Comparison of ENCODE assay signal across 18 cellular contexts in genomic region chr4:53128959-53129358, GRCh38.
A peak's percentile ranks its signal among the peaks of the same experiment; 100 is the strongest.
DNase-seq lines count a peak whose midpoint lies in the region; ATAC-seq, FAIRE-seq and TF ChIP-seq lines count a peak whose summit lies in the region.
"Had no signal": no experiment of that assay in that cellular context is flagged by ENCODE, and none has a peak within 500 bp of the region (broad histone marks: within the 10 kb centered on the region; RNA-seq: fewer than 3 reads in every experiment).

No MANE protein-coding gene starts in this region.

- H2AFZ ChIP-seq in endothelial cell of umbilical vein (ENCODE audit: low read depth, low read length): no peak overlapping the region
- H2AFZ ChIP-seq in OCI-LY7 (ENCODE audit: low read length): no peak overlapping the region
- H2AFZ ChIP-seq: parathyroid adenoma had no signal

- H3K9me3 ChIP-seq in endothelial cell of umbilical vein (replicated peaks; ENCODE audit: control insufficient read depth, insufficient read depth, low read length): no peaks in the 10 kb centered on the region
- no peaks in the 10 kb centered on the region for H3K9me3 ChIP-seq in OCI-LY7 (ENCODE audit: low read length)

- FAIRE-seq in endothelial cell of umbilical vein (lab: Jason Lieb, UNC) (peak; percentile 69), GM19239 (lab: Jason Lieb, UNC) (no peak)
- FAIRE-seq: H1 had no signal

- dilution Hi-C loops in endothelial cell of umbilical vein (cut with MboI; ENCODE audit: extremely low pct_ligation_motif_present, low sequenced_read_pairs): no loop called here

- H3K27me3 ChIP-seq in endothelial cell of umbilical vein (ENCODE audit: control insufficient read depth in 2 of 2, insufficient read depth in 2 of 2, low read length in 2 of 2): no peaks in the 10 kb centered on the region
- H3K27me3 ChIP-seq: brain microvascular endothelial cell had no signal

- intact Hi-C loops in endothelial cell of umbilical vein (cut with micrococcal nuclease): loop anchor here (2.0 kb wide), 1 partner anchor 28 kb away; no protein-coding TSS in a partner anchor
- intact Hi-C loops in head of caudate nucleus (cut with DNase I): no loop called here
- intact Hi-C loops in OCI-LY7 (cut with micrococcal nuclease; ENCODE audit: unreplicated experiment): no loop called here

- no peak overlapping the region for H3K27ac ChIP-seq in endothelial cell of umbilical vein (ENCODE audit: insufficient read depth, low read depth, low read length)
- H3K27ac ChIP-seq in OCI-LY7 (ENCODE audit: low read depth, low read length, poor library complexity, severe bottlenecking): no peak overlapping the region
- H3K27ac ChIP-seq: brain microvascular endothelial cell, parathyroid adenoma had no signal

- no TSS peak for BruUV-seq in endothelial cell of umbilical vein (replicated peaks; lab: Mats Ljungman, UMichigan)
- BruUV-seq in OCI-LY7 (replicated peaks; lab: Mats Ljungman, UMichigan): no TSS peak

- no peaks in the 10 kb centered on the region for H3K79me2 ChIP-seq in endothelial cell of umbilical vein (ENCODE audit: control insufficient read depth, insufficient read depth, low read length)
- H3K79me2 ChIP-seq in OCI-LY7 (ENCODE audit: insufficient read depth, low read depth, low read length): no peaks in the 10 kb centered on the region
- H3K79me2 ChIP-seq: parathyroid adenoma had no signal

- H3K36me3 ChIP-seq in endothelial cell of umbilical vein (ENCODE audit: control insufficient read depth in 2 of 2, extremely low read depth in 1 of 2, insufficient read depth in 2 of 2, low read length in 2 of 2) (no peaks in the 10 kb centered on the region), OCI-LY7 (ENCODE audit: insufficient read depth, low read length) (no peaks in the 10 kb centered on the region)
- H3K36me3 ChIP-seq: brain microvascular endothelial cell had no signal

- H3K4me1 ChIP-seq in endothelial cell of umbilical vein (ENCODE audit: control insufficient read depth, extremely low read depth, insufficient read depth, low read length) (peaks cover 10% of the 10 kb centered on the region), OCI-LY7 (ENCODE audit: insufficient read depth, low read length, poor library complexity, severe bottlenecking) (no peaks in the 10 kb centered on the region)
- H3K4me1 ChIP-seq: parathyroid adenoma had no signal

- CTCF ChIA-PET in endothelial cell of umbilical vein (lab: Charles Lee) (no interaction called here), OCI-LY7 (lab: Charles Lee; ENCODE audit: unreplicated experiment) (no interaction called here)

- POLR2A ChIA-PET in endothelial cell of umbilical vein (lab: Charles Lee): no interaction called here
- POLR2A ChIA-PET in OCI-LY7 (lab: Charles Lee): no interaction called here

- no peaks in the 10 kb centered on the region for H3K9me2 ChIP-seq in OCI-LY7 (ENCODE audit: insufficient read depth, low read length)

- no peak overlapping the region for H3K9ac ChIP-seq in endothelial cell of umbilical vein (replicated peaks; ENCODE audit: extremely low read depth, insufficient read depth, low read length)
- H3K9ac ChIP-seq: parathyroid adenoma had no signal

- peak; percentile 33 for DNase-seq in G401 (ENCODE audit: low spot score)
- DNase-seq in NCI-H1105 (lab: John Stamatoyannopoulos, UW): peak; percentile 13
- peak; percentile 86 for DNase-seq in endothelial cell of umbilical vein (ENCODE audit: low read depth, low spot score)
- DNase-seq in myocyte (ENCODE audit: low read depth): peak; percentile 9
- DNase-seq in head of caudate nucleus: no peak
- no peak for DNase-seq in GM19239 (ENCODE audit: insufficient read length, low spot score)
- no peak for DNase-seq in OCI-LY7 (ENCODE audit: low spot score)
- DNase-seq: activated CD4-positive, alpha-beta T cell treated with anti-CD3 and anti-CD28 coated beads, Interleukin-2, amount 50 U/mL, for 4 hours; activated T-cell treated with anti-CD3 and anti-CD28 coated beads, Interleukin-2, amount 50 U/mL, for 24 hours; brain microvascular endothelial cell; effector CD8-positive, alpha-beta T cell; NCI-H1048; NCI-H345; SHP77; T-cell had no signal

- no peak overlapping the region for H3K4me3 ChIP-seq in endothelial cell of umbilical vein (replicated peaks in 1 of 3; ENCODE audit: insufficient read depth in 1 of 3, low read depth in 1 of 3, low read length in 3 of 3)
- H3K4me3 ChIP-seq in OCI-LY7 (ENCODE audit: low read depth, low read length, poor library complexity, severe bottlenecking): no peak overlapping the region

- no peaks in the 10 kb centered on the region for H4K20me1 ChIP-seq in endothelial cell of umbilical vein (replicated peaks; ENCODE audit: control insufficient read depth, extremely low read depth, insufficient read depth, low read length)
- H4K20me1 ChIP-seq in OCI-LY7 (ENCODE audit: insufficient read depth, low read length): no peaks in the 10 kb centered on the region

- in situ Hi-C loops in G401 (cut with HindIII; ENCODE audit: low sequenced_read_pairs): no loop called here

- ATAC-seq in HG02852 (IDR thresholded peaks at IDR 0.05; ENCODE audit: unreplicated experiment): no peak
- ATAC-seq: T-cell had no signal

- H3K9me1 ChIP-seq in endothelial cell of umbilical vein (replicated peaks; ENCODE audit: control insufficient read depth, extremely low read depth, insufficient read depth, low read length): no peaks in the 10 kb centered on the region

- TF ChIP-seq CTCF in endothelial cell of umbilical vein (IDR thresholded peaks at IDR 0.05; ENCODE audit: extremely low read depth in 1 of 2, insufficient read depth in 1 of 2, low read depth in 1 of 2, low read length in 2 of 2) (no peak), OCI-LY7 (conservative IDR thresholded peaks at IDR 0.05; ENCODE audit: low read length) (no peak)

- no peak for TF ChIP-seq POLR2A in endothelial cell of umbilical vein (IDR thresholded peaks at IDR 0.05; ENCODE audit: low read depth, low read length)

- H3K4me2 ChIP-seq in endothelial cell of umbilical vein (ENCODE audit: insufficient read depth, low read length) (peak overlapping the region; percentile 1), OCI-LY7 (ENCODE audit: low read length) (no peak overlapping the region)

TF ChIP-seq in endothelial cell of umbilical vein, 7 proteins besides CTCF, POLR2A, EP300 and RAD21:
- TF ChIP-seq POLR2AphosphoS5 (IDR thresholded peaks at IDR 0.05; ENCODE audit: insufficient read depth, low read depth, low read length) (no peak), GATA2 (IDR thresholded peaks at IDR 0.05; ENCODE audit: insufficient read depth, insufficient read length, low read depth, low read length) (no peak), JUN (IDR thresholded peaks at IDR 0.05; ENCODE audit: borderline replicate concordance, insufficient read depth, insufficient read length, low read depth) (no peak), MAX (IDR thresholded peaks at IDR 0.05; ENCODE audit: insufficient read depth, insufficient read length) (no peak), EZH2 (IDR thresholded peaks at IDR 0.05; ENCODE audit: borderline replicate concordance, low read depth, low read length, severe bottlenecking) (no peak), FOS (IDR thresholded peaks at IDR 0.05; ENCODE audit: borderline replicate concordance, insufficient read depth, low read length) (no peak), MYC (IDR thresholded peaks at IDR 0.05; ENCODE audit: low read depth, low read length) (no peak)
TF ChIP-seq in endothelial cell of umbilical vein: peak in this region for 0.

Comparison
In these comparisons a context has a peak if more than half of its experiments do, and no peak if none do; other contexts are left out.
1. DNase-seq: peak in G401 (single experiment), NCI-H1105 (single experiment), endothelial cell of umbilical vein (single experiment) and myocyte (single experiment); none in head of caudate nucleus (0 of 42), GM19239 (single experiment) and OCI-LY7 (single experiment).